ENCODE assay signal across 7 cellular contexts in genomic region chr4:152643153-152644035, GRCh38. TPM values are rescaled to one million over a fixed set of nuclear protein-coding genes. Genes with fewer than 3 reads are reported as not detected.
DNase-seq lines count a peak whose midpoint lies in the region; ATAC-seq and TF ChIP-seq lines count a peak whose summit lies in the region.

No MANE protein-coding gene starts in this region.

- intact Hi-C loops in left cardiac atrium (cut with DNase I): loop anchor here (10.0 kb wide), 2 partner anchors 149 to 189 kb away; no protein-coding TSS in a partner anchor

- peak; percentile 51 for TF ChIP-seq POLR2A in GM18951 (IDR thresholded peaks at IDR 0.05; ENCODE audit: extremely low read depth, insufficient read depth, insufficient read length)

- peak; percentile 87 for ATAC-seq in HG02642 (IDR thresholded peaks at IDR 0.05; ENCODE audit: poor library complexity, unreplicated experiment)
- peak; percentile 48 to 58 for ATAC-seq in left cardiac atrium

- DNase-seq in NOMO-1 treated with dmso at 0.1 percent for 144 hours (lab: John Stamatoyannopoulos, UW; ENCODE audit: unreplicated experiment) (peak; percentile 68), left cardiac atrium (no peak), putamen (ENCODE audit: low spot score) (no peak), NCI-H345 treated with DMSO at 0.1 percent for 48 hours (lab: John Stamatoyannopoulos, UW; ENCODE audit: unreplicated experiment) (no peak), NCI-H748 (lab: John Stamatoyannopoulos, UW; ENCODE audit: unreplicated experiment) (no peak)

- in situ Hi-C loops in GM18951 (cut with MboI; ENCODE audit: low sequenced_read_pairs, unreplicated experiment): loop anchor here (5.0 kb wide), 1 partner anchor 94 kb away; no protein-coding TSS in a partner anchor

RNA-seq across cellular contexts. Expression of gene TMEM154, which starts 36.4 kb away (rescaled TPM):
- total RNA-seq in left cardiac atrium: 1 to 10 TPM; 2.8 to 4.4 TPM
